In genomic region chr5:107840161-107840560, GRCh38 we compare ENCODE assay signal across 28 cellular contexts.
"Had no signal": no experiment of that assay in that cellular context is flagged by ENCODE, and none has a peak within 500 bp of the region (broad histone marks: within the 10 kb centered on the region; RNA-seq: fewer than 3 reads in every experiment).

No MANE protein-coding gene starts in this region.

- H3K36me3 Mint-ChIP-seq: activated naive CD8-positive, alpha-beta T cell; WTC11 had no signal

- DNase-seq: activated CD4-positive, alpha-beta T cell treated with anti-CD3 and anti-CD28 coated beads for 48 hours; activated CD4-positive, alpha-beta T cell treated with anti-CD3 and anti-CD28 coated beads, Interleukin-2, amount 50 U/mL, for 1 hour; activated CD4-positive, alpha-beta T cell treated with anti-CD3 and anti-CD28 coated beads, Interleukin-2, amount 50 U/mL, for 48 hours; activated CD8-positive, alpha-beta memory T cell treated with anti-CD3 and anti-CD28 coated beads for 24 hours; activated CD8-positive, alpha-beta T cell treated with anti-CD3 and anti-CD28 coated beads for 36 hours; activated effector memory CD4-positive, alpha-beta T cell treated with Interleukin-2 at 50 U/mL for 16 hours; activated gamma-delta T cell treated with Interleukin-2 at 50 U/mL for 16 hours; activated naive CD4-positive, alpha-beta T cell treated with anti-CD3 and anti-CD28 coated beads, Interleukin-2, amount 50 U/mL, for 16 hours; activated naive CD4-positive, alpha-beta T cell treated with Interleukin-2 at 50 U/mL for 16 hours; activated T-cell treated with anti-CD3 and anti-CD28 coated beads, Interleukin-2, amount 50 U/mL, for 4 hours; amniotic stem cell; anterior cingulate cortex; brain microvascular endothelial cell; dorsolateral prefrontal cortex; effector memory CD4-positive, alpha-beta T cell; erythroblast; esophagus squamous epithelium; head of caudate nucleus; T-helper 1 cell; T-helper 17 cell; T1000 had no signal

- H3K27me3 ChIP-seq: brain microvascular endothelial cell had no signal

- ATAC-seq: activated CD8-positive, alpha-beta T cell treated with anti-CD3 and anti-CD28 coated beads for 36 hours; activated T-cell treated with anti-CD3 and anti-CD28 coated beads, Interleukin-2, amount 50 U/mL, for 4 hours; activated T-helper 17 cell treated with anti-CD3 and anti-CD28 coated beads, Interleukin-2, amount 50 U/mL, for 72 hours; T-helper 17 cell; WTC11 had no signal

- H3K9me3 ChIP-seq: esophagus squamous epithelium had no signal

- H3K4me1 Mint-ChIP-seq: activated T-helper 17 cell treated with anti-CD3 and anti-CD28 coated beads, Interleukin-2, amount 50 U/mL, for 72 hours; central memory CD8-positive, alpha-beta T cell; T-helper 17 cell had no signal

- H3K4me1 ChIP-seq: esophagus squamous epithelium had no signal

- H3K27ac ChIP-seq: brain microvascular endothelial cell, coronary artery, dorsolateral prefrontal cortex, esophagus squamous epithelium had no signal

- H3K4me3 ChIP-seq: coronary artery, dorsolateral prefrontal cortex, esophagus squamous epithelium had no signal

- H3K9me3 Mint-ChIP-seq: activated CD8-positive, alpha-beta T cell treated with anti-CD3 and anti-CD28 coated beads for 36 hours; activated T-cell treated with anti-CD3 and anti-CD28 coated beads, Interleukin-2, amount 50 U/mL, for 4 hours; activated T-helper 17 cell treated with anti-CD3 and anti-CD28 coated beads, Interleukin-2, amount 50 U/mL, for 72 hours; central memory CD8-positive, alpha-beta T cell; T-helper 2 cell treated with Interferon-gamma antibody and Interleukin-4, amounts not matched to agents 5 μg/mL and 100 μg/mL, for 36 hours; WTC11 had no signal

- H3K4me3 Mint-ChIP-seq: activated CD8-positive, alpha-beta T cell treated with anti-CD3 and anti-CD28 coated beads for 36 hours; activated naive CD8-positive, alpha-beta T cell; activated T-cell treated with anti-CD3 and anti-CD28 coated beads, Interleukin-2, amount 50 U/mL, for 4 hours; activated T-helper 17 cell treated with anti-CD3 and anti-CD28 coated beads, Interleukin-2, amount 50 U/mL, for 72 hours; central memory CD8-positive, alpha-beta T cell; dendritic cell treated with granulocyte-macrophage colony-stimulating factor and Interleukin-4, amounts not matched to agents 40 ng/mL and 50 ng/mL, for 4 days; T-helper 17 cell; T-helper 2 cell treated with Interferon-gamma antibody and Interleukin-4, amounts not matched to agents 5 μg/mL and 100 μg/mL, for 36 hours; WTC11 had no signal

- H3K27me3 Mint-ChIP-seq: dendritic cell treated with granulocyte-macrophage colony-stimulating factor and Interleukin-4, amounts not matched to agents 40 ng/mL and 50 ng/mL, for 4 days had no signal

- H3K27ac Mint-ChIP-seq: activated CD8-positive, alpha-beta T cell treated with anti-CD3 and anti-CD28 coated beads for 36 hours; activated naive CD8-positive, alpha-beta T cell; activated T-helper 17 cell treated with anti-CD3 and anti-CD28 coated beads, Interleukin-2, amount 50 U/mL, for 72 hours; dendritic cell treated with granulocyte-macrophage colony-stimulating factor and Interleukin-4, amounts not matched to agents 40 ng/mL and 50 ng/mL, for 4 days; T-helper 17 cell; T-helper 2 cell treated with Interferon-gamma antibody and Interleukin-4, amounts not matched to agents 5 μg/mL and 100 μg/mL, for 36 hours; WTC11 had no signal

- H3K36me3 ChIP-seq: brain microvascular endothelial cell, esophagus squamous epithelium had no signal
